15 cellular contexts compared by ENCODE assay signal in genomic region chr7:130180571-130180971, GRCh38. TPM values are rescaled to one million over a fixed set of nuclear protein-coding genes. Genes with fewer than 3 reads are reported as not detected.
DNase-seq lines count a peak whose midpoint lies in the region; ATAC-seq lines count a peak whose summit lies in the region.
"Had no signal": no experiment of that assay in that cellular context is flagged by ENCODE, and none has a peak within 500 bp of the region (broad histone marks: within the 10 kb centered on the region; RNA-seq: fewer than 3 reads in every experiment).

No MANE protein-coding gene starts in this region.

- DNase-seq in activated naive CD4-positive, alpha-beta T cell treated with anti-CD3 and anti-CD28 coated beads for 36 hours, result peak; percentile 73
- no peak for DNase-seq in activated naive CD4-positive, alpha-beta T cell (lab: John Stamatoyannopoulos, UW)
- DNase-seq in activated T-cell treated with anti-CD3 and anti-CD28 coated beads, Interleukin-2, amount 50 U/mL, for 48 hours, result peak; percentile 70 to 72
- DNase-seq in inferior parietal cortex (ENCODE audit: extremely low spot score) (peak; percentile 8), DMS 273 treated with DMSO at 0.1 percent for 48 hours (lab: John Stamatoyannopoulos, UW) (no peak)
- no peak for DNase-seq in central memory CD4-positive, alpha-beta T cell
- DNase-seq: DND-41; Kasumi-1; mucosa of descending colon; NCI-H2081 treated with DMSO at 0.1 percent for 48 hours; NK-92 treated with Interleukin-12 subunit alpha and Interleukin-12 subunit beta, amount 100 ng/mL, for 24 hours had no signal

- ATAC-seq in HG03521 (IDR thresholded peaks at IDR 0.05; ENCODE audit: unreplicated experiment), result no peak
- ATAC-seq: mucosa of descending colon had no signal

- H3K36me3 Mint-ChIP-seq in activated naive CD4-positive, alpha-beta T cell treated with anti-CD3 and anti-CD28 coated beads for 36 hours (ENCODE audit: low read depth), result peaks cover 33% of the 10 kb centered on the region
- peaks cover 75% of the 10 kb centered on the region for H3K36me3 Mint-ChIP-seq in stimulated activated naive CD8-positive, alpha-beta T cell treated with anti-CD3 and anti-CD28 coated beads, Interleukin-15, Interleukin-2, amounts not matched to agents 100 ng/mL and 50 ng/mL, for 24 hours (ENCODE audit: low read depth)

- CTCF ChIA-PET in activated naive CD4-positive, alpha-beta T cell treated with anti-CD3 and anti-CD28 coated beads for 36 hours (lab: Charles Lee), result interaction anchor here (0.6 kb wide), 1 partner anchor 577 kb away, joined by 3 read pairs; no protein-coding TSS in a partner anchor

- H3K9me3 Mint-ChIP-seq in activated naive CD4-positive, alpha-beta T cell treated with anti-CD3 and anti-CD28 coated beads for 36 hours, result no peaks in the 10 kb centered on the region
- no peaks in the 10 kb centered on the region for H3K9me3 Mint-ChIP-seq in stimulated activated naive CD8-positive, alpha-beta T cell treated with anti-CD3 and anti-CD28 coated beads, Interleukin-15, Interleukin-2, amounts not matched to agents 100 ng/mL and 50 ng/mL, for 24 hours

- intact Hi-C loops in activated naive CD4-positive, alpha-beta T cell treated with anti-CD3 and anti-CD28 coated beads for 36 hours (cut with micrococcal nuclease), result loop anchor here (1.0 to 10.0 kb wide), 11 partner anchors 25 to 927 kb away; partner anchors contain the start of genes KLHDC10 and TMEM209

- H3K27me3 Mint-ChIP-seq in activated naive CD4-positive, alpha-beta T cell treated with anti-CD3 and anti-CD28 coated beads for 36 hours (ENCODE audit: low read depth), result no peaks in the 10 kb centered on the region
- no peaks in the 10 kb centered on the region for H3K27me3 Mint-ChIP-seq in stimulated activated naive CD8-positive, alpha-beta T cell treated with anti-CD3 and anti-CD28 coated beads, Interleukin-15, Interleukin-2, amounts not matched to agents 100 ng/mL and 50 ng/mL, for 24 hours

- no peak overlapping the region for H3K4me3 Mint-ChIP-seq in activated naive CD4-positive, alpha-beta T cell treated with anti-CD3 and anti-CD28 coated beads for 36 hours
- peak overlapping the region; percentile 30 for H3K4me3 Mint-ChIP-seq in stimulated activated naive CD8-positive, alpha-beta T cell treated with anti-CD3 and anti-CD28 coated beads, Interleukin-15, Interleukin-2, amounts not matched to agents 100 ng/mL and 50 ng/mL, for 24 hours

- H3K27ac Mint-ChIP-seq in activated naive CD4-positive, alpha-beta T cell treated with anti-CD3 and anti-CD28 coated beads for 36 hours, result peak overlapping the region; percentile 79
- peak overlapping the region; percentile 91 for H3K27ac Mint-ChIP-seq in stimulated activated naive CD8-positive, alpha-beta T cell treated with anti-CD3 and anti-CD28 coated beads, Interleukin-15, Interleukin-2, amounts not matched to agents 100 ng/mL and 50 ng/mL, for 24 hours

- H3K4me1 Mint-ChIP-seq in activated naive CD4-positive, alpha-beta T cell treated with anti-CD3 and anti-CD28 coated beads for 36 hours (ENCODE audit: low read depth), result peaks cover 30% of the 10 kb centered on the region
- H3K4me1 Mint-ChIP-seq in stimulated activated naive CD8-positive, alpha-beta T cell treated with anti-CD3 and anti-CD28 coated beads, Interleukin-15, Interleukin-2, amounts not matched to agents 100 ng/mL and 50 ng/mL, for 24 hours (ENCODE audit: low read depth), result peaks cover 29% of the 10 kb centered on the region

RNA-seq across cellular contexts. Expression of gene TMEM209, which starts 24.6 kb away (rescaled TPM):
- total RNA-seq in activated naive CD4-positive, alpha-beta T cell treated with anti-CD3 and anti-CD28 coated beads for 36 hours, result 10 to 100 TPM; 36.0 to 37.3 TPM

RNA-seq across cellular contexts. Expression of gene SSMEM1, which starts 27.1 kb away (rescaled TPM):
- total RNA-seq in activated naive CD4-positive, alpha-beta T cell treated with anti-CD3 and anti-CD28 coated beads for 36 hours, result not detected
- total RNA-seq: cardiac muscle cell, mucosa of descending colon, right atrium auricular region had no signal

Comparison
In these comparisons a context has a peak if more than half of its experiments do, and no peak if none do; other contexts are left out.
1. DNase-seq: peak in activated naive CD4-positive, alpha-beta T cell treated with anti-CD3 and anti-CD28 coated beads for 36 hours (single experiment), activated T-cell treated with anti-CD3 and anti-CD28 coated beads, Interleukin-2, amount 50 U/mL, for 48 hours (2 of 2) and inferior parietal cortex (single experiment); none in activated naive CD4-positive, alpha-beta T cell (0 of 4), DMS 273 treated with DMSO at 0.1 percent for 48 hours (single experiment) and central memory CD4-positive, alpha-beta T cell (single experiment).